1 cellular context compared by ENCODE assay signal in genomic region chr20:37194616-37195015, GRCh38.
TF ChIP-seq lines count a peak whose summit lies in the region.

No MANE protein-coding gene starts in this region.

TF ChIP-seq in GM12878, 131 proteins besides CTCF, POLR2A, EP300 and RAD21:
- TF ChIP-seq YY1 (IDR thresholded peaks at IDR 0.05; ENCODE audit: low read depth, low read length) (no peak), ZBED1 (IDR thresholded peaks at IDR 0.05; ENCODE audit: borderline replicate concordance) (no peak), BMI1 (IDR thresholded peaks at IDR 0.05; ENCODE audit: borderline replicate concordance) (no peak), ATF2 (IDR thresholded peaks at IDR 0.05; ENCODE audit: low read length) (no peak), REST (IDR thresholded peaks at IDR 0.05; ENCODE audit: low read depth, low read length) (no peak), FOXM1 (IDR thresholded peaks at IDR 0.05; ENCODE audit: low read depth, low read length) (no peak), BCL11A (IDR thresholded peaks at IDR 0.05; ENCODE audit: low read depth, low read length) (no peak), ZNF274 (IDR thresholded peaks at IDR 0.05; ENCODE audit: insufficient read depth, insufficient read length) (no peak), PAX5 (IDR thresholded peaks at IDR 0.05; ENCODE audit: borderline replicate concordance, low read depth, low read length) (no peak), RCOR1 (conservative IDR thresholded peaks at IDR 0.05; ENCODE audit: low read depth, low read length) (no peak), ZNF24 (IDR thresholded peaks at IDR 0.05) (no peak), NFXL1 (IDR thresholded peaks at IDR 0.05; ENCODE audit: borderline replicate concordance) (no peak)
